In genomic region chr17:74446551-74447500, GRCh38 we compare ENCODE assay signal across 11 cellular contexts. TPM values are rescaled to one million over a fixed set of nuclear protein-coding genes. Genes with fewer than 3 reads are reported as not detected.
DNase-seq lines count a peak whose midpoint lies in the region; ATAC-seq and TF ChIP-seq lines count a peak whose summit lies in the region.
"Had no signal": no experiment of that assay in that cellular context is flagged by ENCODE, and none has a peak within 500 bp of the region (broad histone marks: within the 10 kb centered on the region; RNA-seq: fewer than 3 reads in every experiment).

No MANE protein-coding gene starts in this region.

- H3K9me3 ChIP-seq in mammary epithelial cell (replicated peaks; ENCODE audit: insufficient read depth, low read length) = no peaks in the 10 kb centered on the region
- no peaks in the 10 kb centered on the region for H3K9me3 ChIP-seq in naive thymus-derived CD4-positive, alpha-beta T cell (ENCODE audit: control insufficient read depth in 2 of 3, low read length in 3 of 3)
- H3K9me3 ChIP-seq in Caco-2 = no peaks in the 10 kb centered on the region

- no peak overlapping the region for H3K27ac Mint-ChIP-seq in naive thymus-derived CD4-positive, alpha-beta T cell
- H3K27ac Mint-ChIP-seq in Caco-2 (ENCODE audit: unreplicated experiment) = no peak overlapping the region
- H3K27ac Mint-ChIP-seq: naive thymus-derived CD8-positive, alpha-beta T cell had no signal

- H3K4me3 Mint-ChIP-seq in naive thymus-derived CD4-positive, alpha-beta T cell = peak overlapping the region in 1 of 10 donors; percentile 26
- H3K4me3 Mint-ChIP-seq in Caco-2 (ENCODE audit: unreplicated experiment) = no peak overlapping the region

- no peaks in the 10 kb centered on the region for H3K36me3 Mint-ChIP-seq in naive thymus-derived CD4-positive, alpha-beta T cell
- peaks cover 38% of the 10 kb centered on the region for H3K36me3 Mint-ChIP-seq in Caco-2 (ENCODE audit: insufficient read depth, unreplicated experiment)
- H3K36me3 Mint-ChIP-seq: naive thymus-derived CD8-positive, alpha-beta T cell had no signal

- dilution Hi-C loops in mammary epithelial cell (cut with HindIII; ENCODE audit: low sequenced_read_pairs) = no loop called here

- no peak overlapping the region for H3K4me3 ChIP-seq in mammary epithelial cell (replicated peaks in 1 of 3; ENCODE audit: insufficient read depth in 1 of 3, low read depth in 2 of 3, low read length in 3 of 3)
- no peak overlapping the region for H3K4me3 ChIP-seq in naive thymus-derived CD4-positive, alpha-beta T cell (ENCODE audit: low read length)
- no peak overlapping the region for H3K4me3 ChIP-seq in Caco-2 (ENCODE audit: low read depth, low read length)

- H3K27me3 ChIP-seq in mammary epithelial cell (ENCODE audit: insufficient read depth, low read length) = no peaks in the 10 kb centered on the region
- no peaks in the 10 kb centered on the region for H3K27me3 ChIP-seq in naive thymus-derived CD4-positive, alpha-beta T cell (ENCODE audit: control insufficient read depth in 2 of 2, insufficient read depth in 2 of 2, low read length in 2 of 2)
- no peaks in the 10 kb centered on the region for H3K27me3 ChIP-seq in Caco-2 (replicated peaks; ENCODE audit: control insufficient read depth, insufficient read depth, low read length)

- no peaks in the 10 kb centered on the region for H4K20me1 ChIP-seq in mammary epithelial cell (ENCODE audit: insufficient read depth, low read length)

- WGBS in mammary epithelial cell (ENCODE audit: low coverage, missing lambda C conversion rate) = 8% methylated on average over 26 of the region's 31 CpGs

- H3K9ac ChIP-seq in mammary epithelial cell (ENCODE audit: insufficient read depth, low read length) = no peak overlapping the region

- H3K4me2 ChIP-seq in mammary epithelial cell (ENCODE audit: insufficient read depth, low read depth, low read length) = no peak overlapping the region

- no peaks in the 10 kb centered on the region for H3K9me3 Mint-ChIP-seq in naive thymus-derived CD4-positive, alpha-beta T cell
- no peaks in the 10 kb centered on the region for H3K9me3 Mint-ChIP-seq in Caco-2 (ENCODE audit: unreplicated experiment)
- H3K9me3 Mint-ChIP-seq: naive thymus-derived CD8-positive, alpha-beta T cell had no signal

- no TSS peak for BruUV-seq in mammary epithelial cell (replicated peaks; lab: Mats Ljungman, UMichigan)
- BruUV-seq in Caco-2 (replicated peaks; lab: Mats Ljungman, UMichigan) = no TSS peak

- H3K79me2 ChIP-seq in mammary epithelial cell (ENCODE audit: insufficient read depth, low read length) = no peaks in the 10 kb centered on the region

- peaks cover 15% of the 10 kb centered on the region for H3K4me1 ChIP-seq in mammary epithelial cell (ENCODE audit: insufficient read depth, low read length)
- no peaks in the 10 kb centered on the region for H3K4me1 ChIP-seq in naive thymus-derived CD4-positive, alpha-beta T cell (ENCODE audit: control insufficient read depth in 2 of 2, insufficient read depth in 2 of 2, low read length in 2 of 2)
- H3K4me1 ChIP-seq in Caco-2 = peaks cover 17% of the 10 kb centered on the region

- H3K27ac ChIP-seq in mammary epithelial cell (ENCODE audit: insufficient read depth, low read depth, low read length) = no peak overlapping the region
- no peak overlapping the region for H3K27ac ChIP-seq in naive thymus-derived CD4-positive, alpha-beta T cell (ENCODE audit: low read depth, low read length)

- peaks cover 6 to 30% (median 7%) of the 10 kb centered on the region in 5 donors for H3K27me3 Mint-ChIP-seq in naive thymus-derived CD4-positive, alpha-beta T cell
- H3K27me3 Mint-ChIP-seq in Caco-2 (ENCODE audit: insufficient read depth, unreplicated experiment) = no peaks in the 10 kb centered on the region

- intact Hi-C loops in mammary epithelial cell (cut with micrococcal nuclease) = no loop called here
- intact Hi-C loops in naive thymus-derived CD4-positive, alpha-beta T cell (cut with micrococcal nuclease) = no loop called here
- intact Hi-C loops in Caco-2 (cut with micrococcal nuclease; ENCODE audit: unreplicated experiment) = no loop called here

- in situ Hi-C loops in mammary epithelial cell (cut with MboI; ENCODE audit: low sequenced_read_pairs in 2 of 2) = no loop called here

- peak overlapping the region; percentile 47 for H2AFZ ChIP-seq in mammary epithelial cell (ENCODE audit: low read depth, low read length)

- POLR2A ChIA-PET in naive thymus-derived CD4-positive, alpha-beta T cell (lab: Charles Lee) = no interaction called here
- POLR2A ChIA-PET in Caco-2 (lab: Charles Lee) = no interaction called here

- no peaks in the 10 kb centered on the region for H3K36me3 ChIP-seq in mammary epithelial cell (ENCODE audit: insufficient read depth, low read length)
- H3K36me3 ChIP-seq in naive thymus-derived CD4-positive, alpha-beta T cell (ENCODE audit: control insufficient read depth in 2 of 3, insufficient read depth in 3 of 3, low read length in 3 of 3) = no peaks in the 10 kb centered on the region
- H3K36me3 ChIP-seq in Caco-2 (ENCODE audit: control insufficient read depth, insufficient read depth, low read length) = peaks cover 8% of the 10 kb centered on the region

- DNase-seq in Ammon's horn (ENCODE audit: low spot score) = peak; percentile 41
- no peak for DNase-seq in GM20000 (ENCODE audit: low spot score)
- DNase-seq in mammary epithelial cell = peak; percentile 19
- DNase-seq in naive thymus-derived CD4-positive, alpha-beta T cell = no peak
- no peak for DNase-seq in NOMO-1 treated with DMSO at 0.1 percent for 48 hours (lab: John Stamatoyannopoulos, UW; ENCODE audit: unreplicated experiment)
- no peak for DNase-seq in GM19240 (ENCODE audit: insufficient read length, low spot score)
- no peak for DNase-seq in Caco-2
- DNase-seq: activated effector memory CD4-positive, alpha-beta T cell treated with anti-CD3 and anti-CD28 coated beads, Interleukin-2, amount 50 U/mL, for 16 hours; IMR-90 had no signal

- ATAC-seq in naive thymus-derived CD4-positive, alpha-beta T cell = peak; percentile 62
- ATAC-seq in GM18520 (IDR thresholded peaks at IDR 0.05; ENCODE audit: unreplicated experiment) = no peak

- TF ChIP-seq CTCF in GM20000 (IDR thresholded peaks at IDR 0.05; ENCODE audit: extremely low read depth, missing control alignments) = peak; percentile 5
- peak in 1 of 2 donors; percentile 19 for TF ChIP-seq CTCF in mammary epithelial cell (conservative IDR thresholded peaks at IDR 0.05 in 1 of 2, IDR thresholded peaks at IDR 0.05 in 1 of 2; ENCODE audit: extremely low read depth in 1 of 2, insufficient read depth in 1 of 2, low read depth in 1 of 2, low read length in 2 of 2)
- TF ChIP-seq CTCF in Caco-2 (IDR thresholded peaks at IDR 0.05; ENCODE audit: insufficient read depth in 1 of 2, low read depth in 1 of 2, low read length in 1 of 2, severe bottlenecking in 1 of 2, unreplicated experiment in 1 of 2) = no peak

- H3K4me1 Mint-ChIP-seq in naive thymus-derived CD4-positive, alpha-beta T cell = peaks cover 0 to 3% (median 0%) of the 10 kb centered on the region in 7 donors
- H3K4me1 Mint-ChIP-seq in Caco-2 (ENCODE audit: low read depth, unreplicated experiment) = peaks cover 6% of the 10 kb centered on the region

- CTCF ChIA-PET in mammary epithelial cell (lab: Charles Lee; ENCODE audit: low non-redundant PET) (interaction anchor here (0.6 kb wide), 1 partner anchor 396 kb away, joined by 6 read pairs; no protein-coding TSS in a partner anchor), Caco-2 (lab: Charles Lee) (interaction anchor here (0.6 kb wide), 1 partner anchor 9 kb away, joined by 4 read pairs; no protein-coding TSS in a partner anchor)
- CTCF ChIA-PET in naive thymus-derived CD4-positive, alpha-beta T cell (lab: Charles Lee) = interaction anchor here (1.9 kb wide), 1 partner anchor 10 kb away, joined by 5 read pairs; no protein-coding TSS in a partner anchor

RNA-seq across cellular contexts. Expression of gene GPRC5C, which starts 14.9 kb away (rescaled TPM):
- total RNA-seq in mammary epithelial cell (10 to 100 TPM; 10.5 to 35.0 TPM), Caco-2 (2022) (75.0 and 83.2 TPM in 2 replicates)
- 9.2 TPM for polyA plus RNA-seq in mammary epithelial cell
- polyA minus RNA-seq in mammary epithelial cell = 8.0 TPM
- total RNA-seq in naive thymus-derived CD4-positive, alpha-beta T cell = 1 to 10 TPM in 1 of 5 experiments, under 1 TPM in 2, not detected in 2; 0.13 to 1.9 (median 0.29) TPM
- not detected for polyA plus RNA-seq in naive thymus-derived CD4-positive, alpha-beta T cell
- total RNA-seq: IMR-90; naive thymus-derived CD8-positive, alpha-beta T cell had no signal
- polyA plus RNA-seq: IMR-90 had no signal

RNA-seq across cellular contexts. Expression of gene CD300A, which starts 19.6 kb away (rescaled TPM):
- not detected for total RNA-seq in mammary epithelial cell
- polyA plus RNA-seq in mammary epithelial cell = not detected
- not detected for polyA minus RNA-seq in mammary epithelial cell
- total RNA-seq in naive thymus-derived CD4-positive, alpha-beta T cell = 10 to 100 TPM in 2 of 5 experiments, 1 to 10 TPM in 3; 5.0 to 52.4 (median 6.8) TPM
- polyA plus RNA-seq in naive thymus-derived CD4-positive, alpha-beta T cell = 1 to 10 TPM; 5.8 to 9.5 TPM
- total RNA-seq in Caco-2 (2022) = not detected in 2 replicates
- total RNA-seq: IMR-90 had no signal
- polyA plus RNA-seq: IMR-90 had no signal

Comparison
In these comparisons a context has a peak if more than half of its experiments do, and no peak if none do; other contexts are left out.
1. DNase-seq: peak in Ammon's horn (single experiment) and mammary epithelial cell (single experiment); none in GM20000 (single experiment), naive thymus-derived CD4-positive, alpha-beta T cell (0 of 9), NOMO-1 treated with DMSO at 0.1 percent for 48 hours (single experiment), GM19240 (single experiment) and Caco-2 (0 of 2).